29 cellular contexts compared by ENCODE assay signal in genomic region chr17:41627316-41628072, GRCh38. TPM values are rescaled to one million over a fixed set of nuclear protein-coding genes. Genes with fewer than 3 reads are reported as not detected.
DNase-seq lines count a peak whose midpoint lies in the region; ATAC-seq, FAIRE-seq and TF ChIP-seq lines count a peak whose summit lies in the region.
"Had no signal": no experiment of that assay in that cellular context is flagged by ENCODE, and none has a peak within 500 bp of the region (broad histone marks: within the 10 kb centered on the region; RNA-seq: fewer than 3 reads in every experiment).

No MANE protein-coding gene starts in this region.

- TF ChIP-seq RAD21 in HepG2 (CRISPR knock-in tag; IDR thresholded peaks at IDR 0.05): no peak

- intact Hi-C loops in HepG2 (cut with micrococcal nuclease; ENCODE audit: unreplicated experiment) (no loop called here), spleen (cut with DNase I; ENCODE audit: low total_unique reads) (no loop called here)

- H3K9ac ChIP-seq in MM.1S (ENCODE audit: low read length) (no peak overlapping the region), HepG2 (ENCODE audit: insufficient read depth, low read depth, low read length) (no peak overlapping the region)

- DNase-seq in MM.1S: no peak
- DNase-seq in WERI-Rb-1: peak; percentile 44
- DNase-seq in HepG2 (ENCODE audit: low spot score): no peak
- peak; percentile 58 for DNase-seq in spleen
- no peak for DNase-seq in kidney glomerular epithelial cell (lab: John Stamatoyannopoulos, UW)
- DNase-seq: activated CD4-positive, alpha-beta memory T cell treated with anti-CD3 and anti-CD28 coated beads for 36 hours; activated naive CD8-positive, alpha-beta T cell treated with anti-CD3 and anti-CD28 coated beads, Interleukin-2, amount 10 ng/mL, durations not matched to agents 7 days and 5 days; caudate nucleus; dermis blood vessel endothelial cell; Kasumi-1; MV-4-11; NCI-H1694 treated with DMSO at 0.1 percent for 48 hours; NCI-H2171; NCI-H510A treated with DMSO at 0.1 percent for 48 hours; SJCRH30; stimulated activated naive B cell treated with anti-CD40 and anti-IgM and Interleukin-4, amounts not matched to agents 10 μg/mL and 1 μg/mL and 100 μg/mL, for 72 hours; uterus had no signal

- no peaks in the 10 kb centered on the region for H3K9me2 ChIP-seq in MM.1S (replicated peaks; ENCODE audit: insufficient read depth, low read length)

- TF ChIP-seq CTCF in MM.1S (IDR thresholded peaks at IDR 0.05; ENCODE audit: low read length) (peak; percentile 14; the same call in 1 of the 2 replicates), WERI-Rb-1 (IDR thresholded peaks at IDR 0.05; ENCODE audit: low read depth, low read length) (peak; percentile 52), HepG2 (CRISPR knock-in tag; IDR thresholded peaks at IDR 0.05) (peak; percentile 34; the same call in 1 of the 2 replicates), spleen (IDR thresholded peaks at IDR 0.05 in 8 of 11, conservative IDR thresholded peaks at IDR 0.05 in 3 of 11) (no peak)

- H4K20me1 ChIP-seq in MM.1S (ENCODE audit: insufficient read depth, low read length) (no peaks in the 10 kb centered on the region), HepG2 (ENCODE audit: insufficient read depth, low read length) (no peaks in the 10 kb centered on the region)

- no peaks in the 10 kb centered on the region for H3K36me3 ChIP-seq in MM.1S (replicated peaks; ENCODE audit: insufficient read depth, low read length)
- H3K36me3 ChIP-seq in WERI-Rb-1: no peaks in the 10 kb centered on the region
- no peaks in the 10 kb centered on the region for H3K36me3 ChIP-seq in HepG2 (replicated peaks in 1 of 2; ENCODE audit: control insufficient read depth in 1 of 2, insufficient read depth in 2 of 2, low read length in 2 of 2)
- no peaks in the 10 kb centered on the region for H3K36me3 ChIP-seq in spleen
- H3K36me3 ChIP-seq: right lobe of liver, uterus had no signal

- CTCF ChIA-PET in HepG2 (lab: Yijun Ruan, JAX; ENCODE audit: low intra/inter-chr PET ratio, low total read pairs): no interaction called here

- no peak overlapping the region for H3K4me2 ChIP-seq in MM.1S (ENCODE audit: low read depth, low read length)
- H3K4me2 ChIP-seq in HepG2 (ENCODE audit: low read depth, low read length): no peak overlapping the region

- POLR2A ChIA-PET in HepG2 (lab: Yijun Ruan, JAX): no interaction called here

- H3K4me1 ChIP-seq in MM.1S (ENCODE audit: low read length) (no peaks in the 10 kb centered on the region), HepG2 (ENCODE audit: insufficient read depth, low read length) (peaks cover 6% of the 10 kb centered on the region), spleen (peaks cover 0 to 7% (median 0%) of the 10 kb centered on the region in 6 donors)
- H3K4me1 ChIP-seq: right lobe of liver, uterus had no signal

- H3K27me3 ChIP-seq in MM.1S (replicated peaks; ENCODE audit: insufficient read depth, low read length) (peaks cover 48% of the 10 kb centered on the region), WERI-Rb-1 (ENCODE audit: insufficient read depth, low read depth, severe bottlenecking) (no peaks in the 10 kb centered on the region), HepG2 (ENCODE audit: control insufficient read depth in 1 of 2, insufficient read depth in 2 of 2, low read length in 2 of 2) (peaks cover 9 to 46% of the 10 kb centered on the region in 2 experiments; a peak in 4 of 5 replicates), spleen (replicated peaks in 1 of 7) (peaks cover 0 to 11% (median 0%) of the 10 kb centered on the region in 7 donors)
- H3K27me3 ChIP-seq: right lobe of liver, SJCRH30, uterus had no signal

- FAIRE-seq in HepG2 (lab: Jason Lieb, UNC): no peak
- FAIRE-seq: astrocyte, GM12878 had no signal

- TF ChIP-seq EP300 in HepG2 (IDR thresholded peaks at IDR 0.05; ENCODE audit: low read depth in 2 of 2, low read length in 2 of 2) (no peak), HepG2 (CRISPR knock-in tag; IDR thresholded peaks at IDR 0.05; ENCODE audit: borderline replicate concordance) (no peak)

- H2AFZ ChIP-seq in MM.1S (ENCODE audit: low read length) (no peak overlapping the region), HepG2 (ENCODE audit: low read length) (no peak overlapping the region)

- WGBS in HepG2 (ENCODE audit: low lambda C conversion rate): 27% methylated on average over 20 of the region's 23 CpGs
- 87 to 92% (median 90%) methylated on average over 21 to 23 of the region's 23 CpGs for WGBS in spleen, 5 donors

- no peaks in the 10 kb centered on the region for H3F3A ChIP-seq in MM.1S (ENCODE audit: insufficient read depth, low read length)

- no peaks in the 10 kb centered on the region for H3K9me3 ChIP-seq in MM.1S (replicated peaks; ENCODE audit: insufficient read depth, low read length)
- no peaks in the 10 kb centered on the region for H3K9me3 ChIP-seq in WERI-Rb-1 (ENCODE audit: severe bottlenecking)
- H3K9me3 ChIP-seq in HepG2 (ENCODE audit: low read length): no peaks in the 10 kb centered on the region
- H3K9me3 ChIP-seq in spleen: no peaks in the 10 kb centered on the region
- H3K9me3 ChIP-seq: right lobe of liver, SJCRH30, uterus had no signal

- ATAC-seq in HepG2: peak; percentile 34; the same call in 2 of the 3 replicates
- ATAC-seq in HG03108 (IDR thresholded peaks at IDR 0.05; ENCODE audit: unreplicated experiment): no peak
- no peak for ATAC-seq in HG02885 (IDR thresholded peaks at IDR 0.05; ENCODE audit: poor library complexity, unreplicated experiment)
- ATAC-seq: activated CD4-positive, CD25-positive, alpha-beta regulatory T cell treated with anti-CD3 and anti-CD28 coated beads, Interleukin-2, amount 50 U/mL, for 24 hours; GM12878; right lobe of liver; stimulated activated naive B cell treated with anti-CD40 and anti-IgM and Interleukin-4, amounts not matched to agents 10 μg/mL and 1 μg/mL and 100 μg/mL, for 72 hours had no signal

- in situ Hi-C loops in HepG2 (cut with HindIII; ENCODE audit: extremely low pct_ligation_motif_present, low pct_unique_long_range_greater_than_20kb): no loop called here

- TF ChIP-seq POLR2A in HepG2 (IDR thresholded peaks at IDR 0.05; ENCODE audit: insufficient read depth in 1 of 2, low read depth in 2 of 2, low read length in 2 of 2): no peak
- TF ChIP-seq POLR2A in spleen (IDR thresholded peaks at IDR 0.05): no peak

- H3K27ac ChIP-seq in MM.1S (ENCODE audit: low read length) (no peak overlapping the region), WERI-Rb-1 (no peak overlapping the region), HepG2 (ENCODE audit: extremely low read length, insufficient read depth, low read length) (no peak overlapping the region), spleen (no peak overlapping the region)
- H3K27ac ChIP-seq: right lobe of liver, SJCRH30, uterus had no signal

- H3K4me3 ChIP-seq in MM.1S (ENCODE audit: low read length) (no peak overlapping the region), WERI-Rb-1 (ENCODE audit: low read depth, low read length) (no peak overlapping the region), HepG2 (replicated peaks in 1 of 3; ENCODE audit: insufficient read depth in 1 of 3, low read depth in 2 of 3, low read length in 3 of 3) (no peak overlapping the region), spleen (no peak overlapping the region)
- H3K4me3 ChIP-seq: GM12878, lung, right lobe of liver, SJCRH30, uterus had no signal

- H3K79me2 ChIP-seq in MM.1S (ENCODE audit: low read length): no peaks in the 10 kb centered on the region
- H3K79me2 ChIP-seq in HepG2 (ENCODE audit: insufficient read depth, low read length): no peaks in the 10 kb centered on the region

- no TSS peak for BruUV-seq in HepG2 (replicated peaks; lab: Mats Ljungman, UMichigan)

RNA-seq across cellular contexts. Expression of gene KRT17, which starts 3.1 kb away (rescaled TPM):
- total RNA-seq in HepG2 (2016; rRNA removed; fragmentation: Illumina TruSeq; extraction: Trizol): 0.52 and 0.82 TPM in 2 replicates
- total RNA-seq in HepG2 (2016; cell fraction: cytosol; rRNA removed; fragmentation: Illumina TruSeq; extraction: Trizol; ENCODE audit: low read depth): 0.40 and 0.44 TPM in 2 replicates
- 0.40 and 0.54 TPM in 2 replicates for total RNA-seq in HepG2 (2016; cell fraction: insoluble cytoplasmic fraction; rRNA removed; fragmentation: Illumina TruSeq; extraction: Trizol)
- 0.38 and 0.65 TPM in 2 replicates for total RNA-seq in HepG2 (2016; cell fraction: membrane; rRNA removed; fragmentation: Illumina TruSeq; extraction: Trizol)
- total RNA-seq in HepG2 (2016; cell fraction: nucleus; rRNA removed; fragmentation: Illumina TruSeq; extraction: Trizol): 1.4 TPM in 1 of 2 replicates, not detected in the other
- polyA plus RNA-seq in HepG2 (2011; rRNA removed): 0.38 and 0.47 TPM in 2 replicates
- polyA plus RNA-seq in HepG2 (2011; cell fraction: cytosol; rRNA removed): 0.43 and 0.50 TPM in 2 replicates
- 0.23 and 0.66 TPM in 2 replicates for polyA plus RNA-seq in HepG2 (2011; cell fraction: nucleus; rRNA removed)
- polyA plus RNA-seq in HepG2 (2012): 0.28 TPM in 1 of 2 replicates, not detected in the other
- polyA plus RNA-seq in HepG2 (2016; cell fraction: cytosol; fragmentation: Illumina TruSeq; extraction: Trizol; ENCODE audit: low read depth): 0.54 and 0.71 TPM in 2 replicates
- polyA plus RNA-seq in HepG2 (2016; cell fraction: insoluble cytoplasmic fraction; fragmentation: Illumina TruSeq; extraction: Trizol; ENCODE audit: low read depth): 0.70 and 0.84 TPM in 2 replicates
- 0.35 and 1.0 TPM in 2 replicates for polyA plus RNA-seq in HepG2 (2016; cell fraction: membrane; fragmentation: Illumina TruSeq; extraction: Trizol; ENCODE audit: low read depth)
- polyA plus RNA-seq in HepG2 (2016; cell fraction: nucleus; fragmentation: Illumina TruSeq; extraction: Trizol; ENCODE audit: insufficient read depth, low read depth): 0.55 and 0.81 TPM in 2 replicates
- 0.32 and 1,101 TPM in 2 replicates for polyA minus RNA-seq in HepG2 (2011; rRNA and poly(A)+ RNA removed; ENCODE audit: low replicate concordance)
- polyA minus RNA-seq in HepG2 (2011; cell fraction: cytosol; rRNA and poly(A)+ RNA removed): 9.0 and 16.5 TPM in 2 replicates
- 3.5 and 5.9 TPM in 2 replicates for polyA minus RNA-seq in HepG2 (2011; cell fraction: nucleus; rRNA and poly(A)+ RNA removed)
- 1 to 10 TPM in 1 of 7 donors, not detected in 6; 1.2 TPM for total RNA-seq in spleen
- polyA plus RNA-seq in spleen: under 1 TPM in 2 of 3 donors, not detected in 1; 0.58 to 0.70 TPM
- total RNA-seq: activated CD4-positive, alpha-beta memory T cell treated with anti-CD3 and anti-CD28 coated beads for 36 hours; activated naive CD8-positive, alpha-beta T cell treated with anti-CD3 and anti-CD28 coated beads, Interleukin-2, amount 10 ng/mL, durations not matched to agents 7 days and 5 days; mucosa of gallbladder; right lobe of liver had no signal
- polyA plus RNA-seq: CD14-positive monocyte had no signal

RNA-seq across cellular contexts. Expression of gene KRT16, which starts 14.9 kb away (rescaled TPM):
- not detected in 2 replicates for total RNA-seq in HepG2 (2016; rRNA removed; fragmentation: Illumina TruSeq; extraction: Trizol)
- not detected in 2 replicates for total RNA-seq in HepG2 (2016; cell fraction: cytosol; rRNA removed; fragmentation: Illumina TruSeq; extraction: Trizol; ENCODE audit: low read depth)
- not detected in 2 replicates for total RNA-seq in HepG2 (2016; cell fraction: insoluble cytoplasmic fraction; rRNA removed; fragmentation: Illumina TruSeq; extraction: Trizol)
- not detected in 2 replicates for total RNA-seq in HepG2 (2016; cell fraction: membrane; rRNA removed; fragmentation: Illumina TruSeq; extraction: Trizol)
- total RNA-seq in HepG2 (2016; cell fraction: nucleus; rRNA removed; fragmentation: Illumina TruSeq; extraction: Trizol): not detected in 2 replicates
- 0.07 TPM in 1 of 2 replicates, not detected in the other for polyA plus RNA-seq in HepG2 (2011; rRNA removed)
- not detected in 2 replicates for polyA plus RNA-seq in HepG2 (2011; cell fraction: cytosol; rRNA removed)
- not detected in 2 replicates for polyA plus RNA-seq in HepG2 (2011; cell fraction: nucleus; rRNA removed)
- not detected in 2 replicates for polyA plus RNA-seq in HepG2 (2012)
- polyA plus RNA-seq in HepG2 (2016; cell fraction: cytosol; fragmentation: Illumina TruSeq; extraction: Trizol; ENCODE audit: low read depth): not detected in 2 replicates
- not detected in 2 replicates for polyA plus RNA-seq in HepG2 (2016; cell fraction: insoluble cytoplasmic fraction; fragmentation: Illumina TruSeq; extraction: Trizol; ENCODE audit: low read depth)
- polyA plus RNA-seq in HepG2 (2016; cell fraction: membrane; fragmentation: Illumina TruSeq; extraction: Trizol; ENCODE audit: low read depth): not detected in 2 replicates
- not detected in 2 replicates for polyA plus RNA-seq in HepG2 (2016; cell fraction: nucleus; fragmentation: Illumina TruSeq; extraction: Trizol; ENCODE audit: insufficient read depth, low read depth)
- polyA minus RNA-seq in HepG2 (2011; rRNA and poly(A)+ RNA removed; ENCODE audit: low replicate concordance): 5.8 TPM in 1 of 2 replicates, not detected in the other
- not detected in 2 replicates for polyA minus RNA-seq in HepG2 (2011; cell fraction: cytosol; rRNA and poly(A)+ RNA removed)
- polyA minus RNA-seq in HepG2 (2011; cell fraction: nucleus; rRNA and poly(A)+ RNA removed): not detected in 2 replicates
- not detected for total RNA-seq in spleen
- under 1 TPM in 2 of 3 donors, not detected in 1; 0.07 to 0.19 TPM for polyA plus RNA-seq in spleen
- total RNA-seq: activated CD4-positive, alpha-beta memory T cell treated with anti-CD3 and anti-CD28 coated beads for 36 hours; activated naive CD8-positive, alpha-beta T cell treated with anti-CD3 and anti-CD28 coated beads, Interleukin-2, amount 10 ng/mL, durations not matched to agents 7 days and 5 days; fibroblast of lung; GM12878; mucosa of gallbladder; right lobe of liver; T-helper 1 cell treated with Interleukin-12 subunit alpha and Interleukin-12 subunit beta and Interleukin-4 antibody, amounts not matched to agents 30 ng/mL and 1 ng/mL, for 36 hours; uterus had no signal
- polyA plus RNA-seq: CD14-positive monocyte had no signal

RNA-seq across cellular contexts. Expression of gene KRT14, which starts 40.8 kb away (rescaled TPM):
- total RNA-seq in HepG2 (2016; rRNA removed; fragmentation: Illumina TruSeq; extraction: Trizol) (not detected in 2 replicates), spleen (under 1 TPM in 1 of 7 donors, not detected in 6; 0.79 TPM)
- total RNA-seq in HepG2 (2016; cell fraction: cytosol; rRNA removed; fragmentation: Illumina TruSeq; extraction: Trizol; ENCODE audit: low read depth): not detected in 2 replicates
- not detected in 2 replicates for total RNA-seq in HepG2 (2016; cell fraction: insoluble cytoplasmic fraction; rRNA removed; fragmentation: Illumina TruSeq; extraction: Trizol)
- not detected in 2 replicates for total RNA-seq in HepG2 (2016; cell fraction: membrane; rRNA removed; fragmentation: Illumina TruSeq; extraction: Trizol)
- total RNA-seq in HepG2 (2016; cell fraction: nucleus; rRNA removed; fragmentation: Illumina TruSeq; extraction: Trizol): not detected in 2 replicates
- polyA plus RNA-seq in HepG2 (2011; rRNA removed) (0.09 and 0.37 TPM in 2 replicates), spleen (under 1 TPM; 0.06 to 0.17 (median 0.16) TPM)
- polyA plus RNA-seq in HepG2 (2011; cell fraction: cytosol; rRNA removed): 0.03 and 0.04 TPM in 2 replicates
- polyA plus RNA-seq in HepG2 (2011; cell fraction: nucleus; rRNA removed): not detected in 2 replicates
- not detected in 2 replicates for polyA plus RNA-seq in HepG2 (2012)
- polyA plus RNA-seq in HepG2 (2016; cell fraction: cytosol; fragmentation: Illumina TruSeq; extraction: Trizol; ENCODE audit: low read depth): not detected in 2 replicates
- not detected in 2 replicates for polyA plus RNA-seq in HepG2 (2016; cell fraction: insoluble cytoplasmic fraction; fragmentation: Illumina TruSeq; extraction: Trizol; ENCODE audit: low read depth)
- polyA plus RNA-seq in HepG2 (2016; cell fraction: membrane; fragmentation: Illumina TruSeq; extraction: Trizol; ENCODE audit: low read depth): not detected in 2 replicates
- polyA plus RNA-seq in HepG2 (2016; cell fraction: nucleus; fragmentation: Illumina TruSeq; extraction: Trizol; ENCODE audit: insufficient read depth, low read depth): not detected in 2 replicates
- polyA minus RNA-seq in HepG2 (2011; rRNA and poly(A)+ RNA removed; ENCODE audit: low replicate concordance): 9.6 TPM in 1 of 2 replicates, not detected in the other
- not detected in 2 replicates for polyA minus RNA-seq in HepG2 (2011; cell fraction: cytosol; rRNA and poly(A)+ RNA removed)
- polyA minus RNA-seq in HepG2 (2011; cell fraction: nucleus; rRNA and poly(A)+ RNA removed): not detected in 2 replicates
- total RNA-seq: activated CD4-positive, alpha-beta memory T cell treated with anti-CD3 and anti-CD28 coated beads for 36 hours; activated naive CD8-positive, alpha-beta T cell treated with anti-CD3 and anti-CD28 coated beads, Interleukin-2, amount 10 ng/mL, durations not matched to agents 7 days and 5 days; fibroblast of lung; GM12878; SJCRH30; T-helper 1 cell treated with Interleukin-12 subunit alpha and Interleukin-12 subunit beta and Interleukin-4 antibody, amounts not matched to agents 30 ng/mL and 1 ng/mL, for 36 hours had no signal
- polyA plus RNA-seq: CD14-positive monocyte had no signal

RNA-seq across cellular contexts. Expression of gene KRT9, which starts 55.6 kb away (rescaled TPM):
- total RNA-seq in HepG2 (2016; rRNA removed; fragmentation: Illumina TruSeq; extraction: Trizol) (not detected in 2 replicates), spleen (not detected)
- total RNA-seq in HepG2 (2016; cell fraction: cytosol; rRNA removed; fragmentation: Illumina TruSeq; extraction: Trizol; ENCODE audit: low read depth): not detected in 2 replicates
- not detected in 2 replicates for total RNA-seq in HepG2 (2016; cell fraction: insoluble cytoplasmic fraction; rRNA removed; fragmentation: Illumina TruSeq; extraction: Trizol)
- not detected in 2 replicates for total RNA-seq in HepG2 (2016; cell fraction: membrane; rRNA removed; fragmentation: Illumina TruSeq; extraction: Trizol)
- not detected in 2 replicates for total RNA-seq in HepG2 (2016; cell fraction: nucleus; rRNA removed; fragmentation: Illumina TruSeq; extraction: Trizol)
- polyA plus RNA-seq in HepG2 (2011; rRNA removed) (not detected in 2 replicates), spleen (not detected)
- polyA plus RNA-seq in HepG2 (2011; cell fraction: cytosol; rRNA removed): not detected in 2 replicates
- polyA plus RNA-seq in HepG2 (2011; cell fraction: nucleus; rRNA removed): not detected in 2 replicates
- polyA plus RNA-seq in HepG2 (2012): not detected in 2 replicates
- polyA plus RNA-seq in HepG2 (2016; cell fraction: cytosol; fragmentation: Illumina TruSeq; extraction: Trizol; ENCODE audit: low read depth): not detected in 2 replicates
- polyA plus RNA-seq in HepG2 (2016; cell fraction: insoluble cytoplasmic fraction; fragmentation: Illumina TruSeq; extraction: Trizol; ENCODE audit: low read depth): not detected in 2 replicates
- not detected in 2 replicates for polyA plus RNA-seq in HepG2 (2016; cell fraction: membrane; fragmentation: Illumina TruSeq; extraction: Trizol; ENCODE audit: low read depth)
- polyA plus RNA-seq in HepG2 (2016; cell fraction: nucleus; fragmentation: Illumina TruSeq; extraction: Trizol; ENCODE audit: insufficient read depth, low read depth): not detected in 2 replicates
- 0.19 TPM in 1 of 2 replicates, not detected in the other for polyA minus RNA-seq in HepG2 (2011; rRNA and poly(A)+ RNA removed; ENCODE audit: low replicate concordance)
- not detected in 2 replicates for polyA minus RNA-seq in HepG2 (2011; cell fraction: cytosol; rRNA and poly(A)+ RNA removed)
- polyA minus RNA-seq in HepG2 (2011; cell fraction: nucleus; rRNA and poly(A)+ RNA removed): not detected in 2 replicates
- total RNA-seq: activated CD4-positive, alpha-beta memory T cell treated with anti-CD3 and anti-CD28 coated beads for 36 hours; activated naive CD8-positive, alpha-beta T cell treated with anti-CD3 and anti-CD28 coated beads, Interleukin-2, amount 10 ng/mL, durations not matched to agents 7 days and 5 days; dermis blood vessel endothelial cell; fibroblast of lung; GM12878; lung; mucosa of gallbladder; right lobe of liver; SJCRH30; T-helper 1 cell treated with Interleukin-12 subunit alpha and Interleukin-12 subunit beta and Interleukin-4 antibody, amounts not matched to agents 30 ng/mL and 1 ng/mL, for 36 hours; temporal lobe had no signal
- polyA plus RNA-seq: CD14-positive monocyte, fibroblast of lung, GM12878, lung had no signal

Comparison
In these comparisons a context has a peak if more than half of its experiments do, and no peak if none do; other contexts are left out.
1. DNase-seq: peak in WERI-Rb-1 (single experiment) and spleen (single experiment); none in MM.1S (single experiment), HepG2 (single experiment) and kidney glomerular epithelial cell (single experiment).
2. CTCF ChIP-seq: peak in MM.1S (single experiment), WERI-Rb-1 (single experiment) and HepG2 (single experiment); none in spleen (0 of 11).